ENCODE assay signal across 22 cellular contexts in the genomic region with DNA sequence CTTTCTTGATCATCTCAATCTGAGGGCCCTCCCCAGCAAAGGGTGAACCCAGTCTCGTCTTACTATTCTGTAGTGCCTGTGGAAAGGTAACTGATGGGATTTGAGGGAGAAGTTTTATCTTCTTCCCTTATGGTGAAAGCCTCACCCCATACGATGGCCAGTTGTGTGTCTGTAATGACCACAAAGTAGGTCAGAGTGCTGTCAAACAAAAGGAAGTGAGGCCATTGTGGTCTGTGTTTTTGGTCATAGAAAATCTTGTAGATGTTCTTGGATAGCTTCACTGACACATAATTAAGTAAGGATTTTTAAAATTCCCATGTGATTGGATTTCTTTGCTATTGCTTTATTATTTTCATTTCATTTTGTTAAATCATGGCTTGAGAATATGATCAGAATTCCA.
DNase-seq lines count a peak whose midpoint lies in the region; ATAC-seq and TF ChIP-seq lines count a peak whose summit lies in the region.
"Had no signal": no experiment of that assay in that cellular context is flagged by ENCODE, and none has a peak within 500 bp of the region (broad histone marks: within the 10 kb centered on the region; RNA-seq: fewer than 3 reads in every experiment).

No MANE protein-coding gene starts in this region.

- H3K4me1 ChIP-seq in mammary epithelial cell (ENCODE audit: insufficient read depth, low read length) (peaks cover 8% of the 10 kb centered on the region), breast epithelium (no peaks in the 10 kb centered on the region), upper lobe of right lung (no peaks in the 10 kb centered on the region)

- H4K20me1 ChIP-seq in mammary epithelial cell (ENCODE audit: insufficient read depth, low read length): no peaks in the 10 kb centered on the region

- H3K79me2 ChIP-seq in mammary epithelial cell (ENCODE audit: insufficient read depth, low read length): no peaks in the 10 kb centered on the region

- intact Hi-C loops in mammary epithelial cell (cut with micrococcal nuclease) (loop anchor here (5.0 kb wide), 1 partner anchor 507 kb away; a partner anchor contains a TSS), breast epithelium (cut with DNase I; ENCODE audit: low total_unique reads) (no loop called here), upper lobe of right lung (cut with DNase I) (no loop called here)

- 85% methylated on average over 2 of the region's 2 CpGs for whole genome bisulfite sequencing in mammary epithelial cell (ENCODE audit: low coverage, missing lambda C conversion rate)

- no peaks in the 10 kb centered on the region for H3K27me3 ChIP-seq in mammary epithelial cell (ENCODE audit: insufficient read depth, low read length)
- H3K27me3 ChIP-seq in breast epithelium: no peaks in the 10 kb centered on the region
- H3K27me3 ChIP-seq in upper lobe of right lung: no peaks in the 10 kb centered on the region

- no peak for TF ChIP-seq CTCF in mammary epithelial cell (conservative IDR thresholded peaks at IDR 0.05 in 1 of 2, IDR thresholded peaks at IDR 0.05 in 1 of 2; ENCODE audit: extremely low read depth in 1 of 2, insufficient read depth in 1 of 2, low read depth in 1 of 2, low read length in 2 of 2)
- no peak for TF ChIP-seq CTCF in breast epithelium (IDR thresholded peaks at IDR 0.05)
- no peak for TF ChIP-seq CTCF in fibroblast of mammary gland (conservative IDR thresholded peaks at IDR 0.05; ENCODE audit: control insufficient read depth, insufficient read depth, low read depth, low read length)
- no peak for TF ChIP-seq CTCF in upper lobe of right lung (IDR thresholded peaks at IDR 0.05)

- no peak overlapping the region for H3K9ac ChIP-seq in mammary epithelial cell (ENCODE audit: insufficient read depth, low read length)
- H3K9ac ChIP-seq: SK-N-SH had no signal

- H3K36me3 ChIP-seq in mammary epithelial cell (ENCODE audit: insufficient read depth, low read length) (no peaks in the 10 kb centered on the region), breast epithelium (no peaks in the 10 kb centered on the region), upper lobe of right lung (no peaks in the 10 kb centered on the region)

- H3K4me3 ChIP-seq in mammary epithelial cell (replicated peaks in 1 of 3; ENCODE audit: insufficient read depth in 1 of 3, low read depth in 2 of 3, low read length in 3 of 3): no peak overlapping the region
- no peak overlapping the region for H3K4me3 ChIP-seq in breast epithelium
- no peak overlapping the region for H3K4me3 ChIP-seq in fibroblast of mammary gland (ENCODE audit: control insufficient read depth, low read depth, low read length)
- H3K4me3 ChIP-seq in upper lobe of right lung: no peak overlapping the region
- H3K4me3 ChIP-seq: GM12878 had no signal

- DNase-seq in mammary epithelial cell: no peak
- no peak for DNase-seq in breast epithelium (ENCODE audit: low spot score in 2 of 2)
- DNase-seq in NOMO-1 treated with DMSO at 0.1 percent for 48 hours (lab: John Stamatoyannopoulos, UW; ENCODE audit: unreplicated experiment): peak; percentile 47
- peak; percentile 38 for DNase-seq in fibroblast of mammary gland (ENCODE audit: low read depth)
- no peak for DNase-seq in upper lobe of right lung
- no peak for DNase-seq in effector CD4-positive, alpha-beta T cell
- no peak for DNase-seq in NCI-H2196 treated with DMSO at 0.1 percent for 48 hours (lab: John Stamatoyannopoulos, UW; ENCODE audit: unreplicated experiment)
- DNase-seq in anterior cingulate cortex (lab: John Stamatoyannopoulos, UW): no peak
- DNase-seq: CD4-positive, CD25-positive, alpha-beta regulatory T cell; DMS79 treated with DMSO at 0.1 percent for 48 hours; H7; HFFc6; Kasumi-1; NCI-H1105; NCI-H146; NCI-H2029 treated with DMSO at 0.1 percent for 48 hours; NCI-H345; NCI-H524; NCI-H774; SIG-M5; SK-N-SH had no signal

- CTCF ChIA-PET in mammary epithelial cell (lab: Charles Lee; ENCODE audit: low non-redundant PET): no interaction called here

- H3K9me3 ChIP-seq in mammary epithelial cell (replicated peaks; ENCODE audit: insufficient read depth, low read length) (no peaks in the 10 kb centered on the region), breast epithelium (no peaks in the 10 kb centered on the region), upper lobe of right lung (no peaks in the 10 kb centered on the region)
- H3K9me3 ChIP-seq: SK-N-SH had no signal

- H3K4me2 ChIP-seq in mammary epithelial cell (ENCODE audit: insufficient read depth, low read depth, low read length): no peak overlapping the region
- H3K4me2 ChIP-seq: SK-N-SH had no signal

- TF ChIP-seq POLR2A in breast epithelium (IDR thresholded peaks at IDR 0.05): no peak

- H2AFZ ChIP-seq in mammary epithelial cell (ENCODE audit: low read depth, low read length): peak overlapping the region; percentile 10

- peak; percentile 57 for ATAC-seq in upper lobe of right lung
- ATAC-seq: GM12878 had no signal

- in situ Hi-C loops in mammary epithelial cell (cut with MboI; ENCODE audit: low sequenced_read_pairs in 2 of 2): no loop called here

- H3K27ac ChIP-seq in mammary epithelial cell (ENCODE audit: insufficient read depth, low read depth, low read length) (no peak overlapping the region), breast epithelium (no peak overlapping the region), upper lobe of right lung (no peak overlapping the region)

- no TSS peak for BruUV-seq in mammary epithelial cell (replicated peaks; lab: Mats Ljungman, UMichigan)

- dilution Hi-C loops in mammary epithelial cell (cut with HindIII; ENCODE audit: low sequenced_read_pairs): no loop called here

Comparison
In these comparisons a context has a peak if more than half of its experiments do, and no peak if none do; other contexts are left out.
1. DNase-seq: peak in NOMO-1 treated with DMSO at 0.1 percent for 48 hours (single experiment) and fibroblast of mammary gland (single experiment); none in mammary epithelial cell (single experiment), breast epithelium (0 of 2), upper lobe of right lung (single experiment), effector CD4-positive, alpha-beta T cell (single experiment), NCI-H2196 treated with DMSO at 0.1 percent for 48 hours (single experiment) and anterior cingulate cortex (0 of 58).